ENCODE assay signal across 8 cellular contexts in genomic region chr10:71771821-71772617, GRCh38. TPM values are rescaled to one million over a fixed set of nuclear protein-coding genes. Genes with fewer than 3 reads are reported as not detected.
DNase-seq lines count a peak whose midpoint lies in the region; TF ChIP-seq lines count a peak whose summit lies in the region.

No MANE protein-coding gene starts in this region.

- POLR2A ChIA-PET in HEK293T (lab: Yijun Ruan, JAX) = no interaction called here

- TF ChIP-seq CTCF in choroid plexus epithelial cell (conservative IDR thresholded peaks at IDR 0.05; ENCODE audit: low read depth, low read length) (no peak), transverse colon (IDR thresholded peaks at IDR 0.05) (no peak)

- H3K9me3 ChIP-seq in mononuclear cell (ENCODE audit: low read depth, low read length) (no peaks in the 10 kb centered on the region), transverse colon (no peaks in the 10 kb centered on the region)

- H3K4me1 ChIP-seq in mononuclear cell (ENCODE audit: insufficient read depth, low read length) = peaks cover 85% of the 10 kb centered on the region
- H3K4me1 ChIP-seq in transverse colon = peaks cover 50 to 75% (median 64%) of the 10 kb centered on the region in 4 donors

- 0 to 20% methylated on average over 1 to 2 of the region's 2 CpGs for WGBS in transverse colon (ENCODE audit: low coverage in 1 of 2), 2 donors

- H3K36me3 ChIP-seq in transverse colon = no peaks in the 10 kb centered on the region

- H3K4me3 ChIP-seq in choroid plexus epithelial cell (ENCODE audit: low read depth, low read length) = no peak overlapping the region
- H3K4me3 ChIP-seq in mononuclear cell (ENCODE audit: low read length) = peak overlapping the region; percentile 96
- H3K4me3 ChIP-seq in transverse colon = peak overlapping the region; percentile 58 to 86 (median 75)

- intact Hi-C loops in transverse colon (cut with DNase I; ENCODE audit: low total_unique reads) = loop anchor here (5.0 kb wide), 1 partner anchor 190 kb away; the partner anchor contains the start of gene CHST3

- DNase-seq in GM03348 (ENCODE audit: low spot score) (peak; percentile 88), SW 1271 (lab: John Stamatoyannopoulos, UW) (peak; percentile 25 to 56), choroid plexus epithelial cell (ENCODE audit: low read depth) (peak; percentile 70), transverse colon (peak; percentile 69), HEK293T (ENCODE audit: extremely low spot score) (no peak), HuH-7.5 (ENCODE audit: low spot score) (no peak), NCI-H526 (lab: John Stamatoyannopoulos, UW) (no peak)

- peak; percentile 42 for TF ChIP-seq POLR2A in transverse colon (IDR thresholded peaks at IDR 0.05)

- H3K27me3 ChIP-seq in mononuclear cell (ENCODE audit: insufficient read depth, low read length) (no peaks in the 10 kb centered on the region), transverse colon (no peaks in the 10 kb centered on the region)

- TF ChIP-seq EP300 in transverse colon (IDR thresholded peaks at IDR 0.05; ENCODE audit: low read depth) = no peak

- in situ Hi-C loops in transverse colon (cut with MboI; ENCODE audit: low pct_ligation_motif_present in 1 of 4, low pct_unique_long_range_greater_than_20kb in 1 of 4, low sequenced_read_pairs in 3 of 4) = loop anchor here in 2 of 4 donors (10.0 kb wide), 2 partner anchors 47 to 57 kb away; partner anchors contain the start of gene C10orf105 (in 1 of the 2)

- CTCF ChIA-PET in HEK293T (lab: Yijun Ruan, JAX) = interaction anchor here (1.0 to 1.2 kb wide), 3 partner anchors 10 to 75 kb away, joined by 3 to 4 read pairs (median 3); no protein-coding TSS in a partner anchor

- peak overlapping the region; percentile 91 to 98 (median 94) for H3K27ac ChIP-seq in transverse colon

TF ChIP-seq in HEK293T, 16 proteins besides CTCF, POLR2A, EP300 and RAD21:
- TF ChIP-seq FOXK2 (IDR thresholded peaks at IDR 0.05) (no peak), FOXA1 (IDR thresholded peaks at IDR 0.05) (no peak), BHLHE40 (IDR thresholded peaks at IDR 0.05; ENCODE audit: borderline replicate concordance) (no peak), ARNT (IDR thresholded peaks at IDR 0.05) (no peak), SP1 (IDR thresholded peaks at IDR 0.05) (no peak), ELF4 (IDR thresholded peaks at IDR 0.05) (no peak), LEF1 (IDR thresholded peaks at IDR 0.05; ENCODE audit: borderline replicate concordance) (no peak), HDGF (IDR thresholded peaks at IDR 0.05; ENCODE audit: borderline replicate concordance) (no peak), FOXM1 (IDR thresholded peaks at IDR 0.05; ENCODE audit: borderline replicate concordance) (no peak)
TF ChIP-seq in HEK293T: peak in this region for 0.

RNA-seq across cellular contexts. Expression of gene VSIR, which starts 1.3 kb away (rescaled TPM):
- total RNA-seq in mononuclear cell (240 TPM), transverse colon (10 to 100 TPM; 54.3 to 77.0 (median 61.6) TPM)

RNA-seq across cellular contexts. Expression of gene C10orf105, which starts 52.4 kb away (rescaled TPM):
- total RNA-seq in mononuclear cell (0.31 TPM), transverse colon (under 1 TPM in 1 of 4 donors, not detected in 3; 0.16 TPM)

Comparison
In these comparisons a context has a peak if more than half of its experiments do, and no peak if none do; other contexts are left out.
1. DNase-seq: peak in GM03348 (single experiment), SW 1271 (2 of 2), choroid plexus epithelial cell (single experiment) and transverse colon (single experiment); none in HEK293T (single experiment), HuH-7.5 (single experiment) and NCI-H526 (0 of 2).